In genomic region chr10:6009961-6010360, GRCh38 we compare ENCODE assay signal across 15 cellular contexts. TPM values are rescaled to one million over a fixed set of nuclear protein-coding genes. Genes with fewer than 3 reads are reported as not detected.
"Had no signal": no experiment of that assay in that cellular context is flagged by ENCODE, and none has a peak within 500 bp of the region (broad histone marks: within the 10 kb centered on the region; RNA-seq: fewer than 3 reads in every experiment).

No MANE protein-coding gene starts in this region.

- ATAC-seq: WTC11 had no signal

- H3K4me3 Mint-ChIP-seq: activated naive CD8-positive, alpha-beta T cell; T-helper 1 cell treated with Interleukin-12 subunit alpha and Interleukin-12 subunit beta and Interleukin-4 antibody, amounts not matched to agents 30 μg/mL and 1 μg/mL, for 36 hours; WTC11 had no signal

- H3K27ac ChIP-seq: esophagus muscularis mucosa, gastrocnemius medialis, transverse colon had no signal

- FAIRE-seq: bronchial epithelial cell, kidney had no signal

- H3K4me3 ChIP-seq: esophagus muscularis mucosa, gastrocnemius medialis, heart right ventricle, transverse colon had no signal

- H3K27ac Mint-ChIP-seq: WTC11 had no signal

- H3K4me1 ChIP-seq: gastrocnemius medialis had no signal

- H3K27me3 ChIP-seq: esophagus muscularis mucosa, heart right ventricle, transverse colon had no signal

- H3K36me3 Mint-ChIP-seq: WTC11 had no signal

- H3K9me3 ChIP-seq: gastrocnemius medialis, transverse colon had no signal

- DNase-seq: activated CD4-positive, alpha-beta T cell treated with anti-CD3 and anti-CD28 coated beads, Interleukin-2, amount 50 U/mL, for 1 hour; aorta; gastrocnemius medialis; heart right ventricle; kidney; left ventricle myocardium superior; mesenchymal stem cell; stimulated activated CD4-positive, alpha-beta T cell treated with anti-CD3 and anti-CD28 coated beads, Interleukin-4, amount 100 ng/mL, for 1 hour; transverse colon had no signal

- H3K36me3 ChIP-seq: esophagus muscularis mucosa, gastrocnemius medialis, heart right ventricle, transverse colon had no signal

- H3K27me3 Mint-ChIP-seq: activated naive CD8-positive, alpha-beta T cell had no signal

RNA-seq across cellular contexts. Expression of gene IL2RA, which starts 52.2 kb away (rescaled TPM):
- total RNA-seq: bronchial epithelial cell, osteoblast had no signal
